ENCODE assay signal across 8 cellular contexts in the genomic region with DNA sequence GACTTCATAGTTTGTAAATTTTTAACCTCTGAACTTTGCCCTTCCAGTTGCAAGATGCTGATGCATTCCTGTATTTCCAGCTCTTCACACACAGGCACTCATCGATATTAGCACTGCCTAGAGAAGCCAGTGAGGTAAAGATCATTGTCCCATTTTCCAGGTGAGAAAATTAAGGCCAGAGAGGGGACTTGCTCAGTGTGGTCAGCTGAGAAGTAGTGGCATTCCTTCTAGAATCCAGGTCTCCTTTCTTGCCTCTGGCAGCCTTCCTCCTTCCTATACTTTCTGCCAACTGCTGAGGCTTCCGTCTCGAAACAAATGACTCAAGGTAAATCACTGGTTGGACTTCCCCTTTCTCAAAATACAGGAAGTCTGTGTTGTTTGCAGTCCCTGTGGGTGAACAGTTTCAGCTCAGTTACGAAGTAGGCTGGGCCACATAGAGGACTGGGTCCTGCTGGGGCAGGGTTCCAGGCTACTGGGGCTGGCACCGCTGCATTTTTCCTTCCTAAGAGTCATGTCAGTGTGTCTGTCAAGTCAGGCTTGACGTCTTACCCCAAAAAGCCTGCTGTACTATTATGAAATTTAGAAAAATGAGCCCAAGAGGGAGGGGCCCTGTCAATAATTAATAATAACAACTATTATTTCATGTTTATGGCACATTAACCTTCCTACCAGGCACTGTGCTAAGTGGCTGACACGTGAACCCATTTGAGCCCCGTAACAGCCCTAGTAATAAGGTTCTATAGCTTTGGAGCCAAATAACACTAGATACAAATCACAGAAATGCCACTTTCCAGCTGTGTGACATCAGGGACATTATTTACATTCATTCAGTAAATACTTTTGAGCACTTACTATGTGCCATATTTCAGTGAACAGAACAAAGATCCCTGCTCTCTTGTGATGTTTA. TPM values are rescaled to one million over a fixed set of nuclear protein-coding genes. Genes with fewer than 3 reads are reported as not detected.
A peak's percentile ranks its signal among the peaks of the same experiment; 100 is the strongest.
DNase-seq lines count a peak whose midpoint lies in the region; ATAC-seq, FAIRE-seq and TF ChIP-seq lines count a peak whose summit lies in the region.

No MANE protein-coding gene starts in this region.

- H3K9me3 ChIP-seq in K562 (replicated peaks; ENCODE audit: control insufficient read depth, insufficient read depth, low read depth, low read length) (no peaks in the 10 kb centered on the region), right lobe of liver (no peaks in the 10 kb centered on the region)

- H3K4me1 ChIP-seq in K562 (replicated peaks in 1 of 2; ENCODE audit: control insufficient read depth in 2 of 2, insufficient read depth in 2 of 2, low read length in 2 of 2) (peaks cover 0 to 2% of the 10 kb centered on the region in 2 experiments; a peak in 3 of 5 replicates), right lobe of liver (peaks cover 0 to 9% (median 1%) of the 10 kb centered on the region in 4 donors)

- H3K27me3 ChIP-seq in K562 (ENCODE audit: control insufficient read depth in 2 of 2, insufficient read depth in 2 of 2, low read length in 2 of 2) (peaks cover 0 to 4% of the 10 kb centered on the region in 2 experiments; a peak in 2 of 5 replicates), right lobe of liver (no peaks in the 10 kb centered on the region)

- peak overlapping the region; percentile 65 for H3K4me2 ChIP-seq in K562 (ENCODE audit: insufficient read depth, low read length)

- TF ChIP-seq RAD21 in K562 (CRISPR knock-in tag; conservative IDR thresholded peaks at IDR 0.05 in 1 of 2, IDR thresholded peaks at IDR 0.05 in 1 of 2) = 0 out of 4 replicates have a peak, but pooled peaks of 1 of the 2 experiments have one; percentile 10

- no peak overlapping the region for H3K4me3 ChIP-seq in K562
- no peak overlapping the region for H3K4me3 ChIP-seq in right lobe of liver

- peak overlapping the region; percentile 75 for H2AFZ ChIP-seq in K562 (ENCODE audit: low read depth, low read length)

- TF ChIP-seq CTCF in K562 (IDR thresholded peaks at IDR 0.05 in 2 of 3, conservative IDR thresholded peaks at IDR 0.05 in 1 of 3; ENCODE audit: insufficient read depth in 2 of 3, low read depth in 1 of 3, low read length in 3 of 3) (no peak), right lobe of liver (IDR thresholded peaks at IDR 0.05) (no peak)

- CTCF ChIA-PET in K562 (lab: Yijun Ruan, JAX; ENCODE audit: low intra/inter-chr PET ratio) = no interaction called here

- TF ChIP-seq POLR2A in K562 (conservative IDR thresholded peaks at IDR 0.05) (no peak), right lobe of liver (IDR thresholded peaks at IDR 0.05) (no peak)

- BruUV-seq in K562 (replicated peaks; lab: Mats Ljungman, UMichigan) = no TSS peak

- intact Hi-C loops in K562 (cut with micrococcal nuclease) (no loop called here), right lobe of liver (cut with DNase I) (no loop called here)

- H3K79me2 ChIP-seq in K562 (ENCODE audit: control insufficient read depth, insufficient read depth, low read length) = no peaks in the 10 kb centered on the region

- H3K27ac ChIP-seq in K562 (ENCODE audit: extremely low read depth, low read depth, low read length) (peak overlapping the region; percentile 60; the same call in 2 of the 3 replicates), right lobe of liver (peak overlapping the region; percentile 26 to 84 (median 70))

- peak overlapping the region in 1 of 2 experiments; percentile 37; a peak in 3 of 4 replicates for H3K9ac ChIP-seq in K562 (ENCODE audit: insufficient read depth in 1 of 2, low read depth in 2 of 2, low read length in 2 of 2)

- POLR2A ChIA-PET in K562 (lab: Yijun Ruan, JAX) = interaction anchor here (0.5 to 2.3 kb wide), 9 partner anchors 9 to 378 kb away, joined by 3 to 12 read pairs (median 3); partner anchors contain the start of gene RNF19B

- FAIRE-seq in K562 (lab: Jason Lieb, UNC) = peak; percentile 82

- H4K20me1 ChIP-seq in K562 (replicated peaks; ENCODE audit: control insufficient read depth, insufficient read depth, low read length) = no peaks in the 10 kb centered on the region

- DNase-seq in CD1c-positive myeloid dendritic cell (ENCODE audit: extremely low spot score) (peak; percentile 93), T-helper 22 cell (ENCODE audit: low read depth) (peak; percentile 61), K562 (ENCODE audit: extremely low read depth in 1 of 4, low spot score in 3 of 4) (peak in 2 of 4 experiments; percentile 40 to 67), right lobe of liver (no peak), COR-L47 (lab: John Stamatoyannopoulos, UW) (no peak)
- peak; percentile 77 for DNase-seq in stimulated activated CD8-positive, alpha-beta memory T cell treated with anti-CD3 and anti-CD28 coated beads, Interleukin-4, amount 100 ng/mL, for 48 hours

- ATAC-seq in GM19455 (IDR thresholded peaks at IDR 0.05; ENCODE audit: unreplicated experiment) (peak; percentile 87), HG03575 (IDR thresholded peaks at IDR 0.05; ENCODE audit: extremely low read depth, insufficient number of reproducible peaks, low FRiP score, unreplicated experiment) (peak; percentile 71), K562 (peak; percentile 86), right lobe of liver (peak; percentile 75 to 88 (median 85))

- TF ChIP-seq EP300 in K562 (IDR thresholded peaks at IDR 0.05; ENCODE audit: low read length) = 0 out of 2 replicates have a peak, but pooled peaks have one; percentile 17

- 8% methylated on average over 8 of the region's 8 CpGs for WGBS in K562 (ENCODE audit: insufficient coverage, low coverage, missing lambda C conversion rate)
- WGBS in right lobe of liver (ENCODE audit: insufficient coverage, low coverage, low lambda C conversion rate, missing lambda C conversion rate) = 36% methylated on average over 8 of the region's 8 CpGs

- H3K36me3 ChIP-seq in K562 (ENCODE audit: control insufficient read depth, insufficient read depth, low read length) (no peaks in the 10 kb centered on the region), right lobe of liver (no peaks in the 10 kb centered on the region)

- no peaks in the 10 kb centered on the region for H3K9me1 ChIP-seq in K562 (ENCODE audit: control insufficient read depth, insufficient read depth, low read length)

- in situ Hi-C loops in K562 (cut with MboI) = no loop called here

TF ChIP-seq in K562, 482 proteins besides CTCF, POLR2A, EP300 and RAD21 (continues in another document):
- no peak for TF ChIP-seq ZNF12 (CRISPR knock-in tag; IDR thresholded peaks at IDR 0.05)
- peak; percentile 93 for TF ChIP-seq NR2C1 (IDR thresholded peaks at IDR 0.05)
- peak; percentile 94 for TF ChIP-seq NR2C1 (tag; IDR thresholded peaks at IDR 0.05)
- no peak for TF ChIP-seq FUS (optimal IDR thresholded peaks at IDR 0.05; ENCODE audit: low read depth, low read length)
- TF ChIP-seq SMARCA5 (IDR thresholded peaks at IDR 0.05) = peak; percentile 78; the same call in 1 of the 2 replicates
- TF ChIP-seq, protein P1, sequence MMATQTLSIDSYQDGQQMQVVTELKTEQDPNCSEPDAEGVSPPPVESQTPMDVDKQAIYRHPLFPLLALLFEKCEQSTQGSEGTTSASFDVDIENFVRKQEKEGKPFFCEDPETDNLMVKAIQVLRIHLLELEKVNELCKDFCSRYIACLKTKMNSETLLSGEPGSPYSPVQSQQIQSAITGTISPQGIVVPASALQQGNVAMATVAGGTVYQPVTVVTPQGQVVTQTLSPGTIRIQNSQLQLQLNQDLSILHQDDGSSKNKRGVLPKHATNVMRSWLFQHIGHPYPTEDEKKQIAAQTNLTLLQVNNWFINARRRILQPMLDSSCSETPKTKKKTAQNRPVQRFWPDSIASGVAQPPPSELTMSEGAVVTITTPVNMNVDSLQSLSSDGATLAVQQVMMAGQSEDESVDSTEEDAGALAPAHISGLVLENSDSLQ (IDR thresholded peaks at IDR 0.05) = peak; percentile 26; the same call in 1 of the 2 replicates
- peak; percentile 86 for TF ChIP-seq SMARCE1 (IDR thresholded peaks at IDR 0.05)

RNA-seq across cellular contexts. Expression of gene RNF19B, which starts 16.6 kb away (rescaled TPM):
- 7.2 and 10.6 TPM in 2 replicates for total RNA-seq in K562 (2011; cell fraction: chromatin; rRNA removed; ENCODE audit: low replicate concordance)
- total RNA-seq in K562 (2011; cell fraction: nucleolus; rRNA removed) = 7.9 and 11.3 TPM in 2 replicates
- total RNA-seq in K562 (2011; cell fraction: nucleoplasm; rRNA removed) = 6.7 and 7.8 TPM in 2 replicates
- total RNA-seq in K562 (2014; rRNA removed) (9.6 and 11.8 TPM in 2 replicates), K562 (2014; rRNA removed; fragmentation: Illumina TruSeq; extraction: Trizol) (9.1 and 10.2 TPM in 2 replicates), K562 (2015; rRNA removed; fragmentation: Illumina TruSeq; extraction: Trizol) (10.5 and 10.9 TPM in 2 replicates), K562 (2021) (14.9 TPM in 2 replicates), right lobe of liver (10 to 100 TPM in 3 of 6 experiments, 1 to 10 TPM in 3; 4.6 to 12.1 (median 8.3) TPM)
- polyA plus RNA-seq in K562 (2011; rRNA removed) (10.2 and 14.3 TPM in 2 replicates), K562 (2014; fragmentation: Illumina TruSeq; extraction: Trizol) (14.1 and 14.6 TPM in 2 replicates), K562 (2014; fragmentation: Nextera tagmentation; extraction: Ambion mirVana) (1 to 10 TPM; 2.6 to 2.8 TPM), K562 (2014; rRNA removed) (10.1 and 11.6 TPM in 2 replicates)
- polyA plus RNA-seq in K562 (2011; cell fraction: cytosol; rRNA removed) = 9.9 and 11.1 TPM in 2 replicates
- 5.4 and 6.0 TPM in 2 replicates for polyA plus RNA-seq in K562 (2011; cell fraction: nucleus; rRNA removed)
- polyA plus RNA-seq in K562 (2012) = 12.3 and 15.2 TPM in 2 replicates
- polyA minus RNA-seq in K562 (2011; rRNA and poly(A)+ RNA removed) = 18.7 and 25.2 TPM in 2 replicates
- polyA minus RNA-seq in K562 (2011; cell fraction: cytosol; rRNA and poly(A)+ RNA removed) = 7.8 and 11.6 TPM in 2 replicates
- 4.7 and 7.8 TPM in 2 replicates for polyA minus RNA-seq in K562 (2011; cell fraction: nucleus; rRNA and poly(A)+ RNA removed)

RNA-seq across cellular contexts. Expression of gene AK2, which starts 55.4 kb away (rescaled TPM):
- total RNA-seq in K562 (2011; cell fraction: chromatin; rRNA removed; ENCODE audit: low replicate concordance) = 308 and 373 TPM in 2 replicates
- total RNA-seq in K562 (2011; cell fraction: nucleolus; rRNA removed) = 190 and 213 TPM in 2 replicates
- total RNA-seq in K562 (2011; cell fraction: nucleoplasm; rRNA removed) = 283 and 338 TPM in 2 replicates
- total RNA-seq in K562 (2014; rRNA removed) (349 and 444 TPM in 2 replicates), K562 (2014; rRNA removed; fragmentation: Illumina TruSeq; extraction: Trizol) (456 and 483 TPM in 2 replicates), K562 (2015; rRNA removed; fragmentation: Illumina TruSeq; extraction: Trizol) (490 and 510 TPM in 2 replicates), K562 (2021) (509 and 517 TPM in 2 replicates), right lobe of liver (100 to 1,000 TPM; 119 to 301 (median 130) TPM)
- polyA plus RNA-seq in K562 (2011; rRNA removed) (447 and 549 TPM in 2 replicates), K562 (2014; fragmentation: Illumina TruSeq; extraction: Trizol) (802 and 1,050 TPM in 2 replicates), K562 (2014; fragmentation: Nextera tagmentation; extraction: Ambion mirVana) (100 to 1,000 TPM; 105 to 140 TPM), K562 (2014; rRNA removed) (512 and 577 TPM in 2 replicates)
- 383 and 522 TPM in 2 replicates for polyA plus RNA-seq in K562 (2011; cell fraction: cytosol; rRNA removed)
- 310 and 377 TPM in 2 replicates for polyA plus RNA-seq in K562 (2011; cell fraction: nucleus; rRNA removed)
- 354 and 451 TPM in 2 replicates for polyA plus RNA-seq in K562 (2012)
- 247 and 258 TPM in 2 replicates for polyA minus RNA-seq in K562 (2011; rRNA and poly(A)+ RNA removed)
- 169 and 177 TPM in 2 replicates for polyA minus RNA-seq in K562 (2011; cell fraction: cytosol; rRNA and poly(A)+ RNA removed)
- polyA minus RNA-seq in K562 (2011; cell fraction: nucleus; rRNA and poly(A)+ RNA removed) = 101 and 183 TPM in 2 replicates

Comparison
In these comparisons a context has a peak if more than half of its experiments do, and no peak if none do; other contexts are left out.
1. DNase-seq: peak in CD1c-positive myeloid dendritic cell (single experiment), T-helper 22 cell (single experiment) and stimulated activated CD8-positive, alpha-beta memory T cell treated with anti-CD3 and anti-CD28 coated beads, Interleukin-4, amount 100 ng/mL, for 48 hours (single experiment); none in right lobe of liver (0 of 3) and COR-L47 (single experiment).
2. Peak in every context shown above with its lines, with median percentiles within 50 percentile points of each other: ATAC-seq.